Comparison of ENCODE assay signal across 1 cellular context in genomic region chr5:151078490-151079262, GRCh38.
TF ChIP-seq lines count a peak whose summit lies in the region.

No MANE protein-coding gene starts in this region.

TF ChIP-seq in GM23338, 12 proteins besides CTCF, POLR2A, EP300 and RAD21 (continued from another document):
- TF ChIP-seq REST (IDR thresholded peaks at IDR 0.05; ENCODE audit: unreplicated experiment) (no peak), JUNB (IDR thresholded peaks at IDR 0.05; ENCODE audit: unreplicated experiment) (no peak), ZNF462 (CRISPR knock-in tag; IDR thresholded peaks at IDR 0.05) (no peak)
